Comparison of ENCODE assay signal across 18 cellular contexts in genomic region chr5:13662646-13663045, GRCh38.
"Had no signal": no experiment of that assay in that cellular context is flagged by ENCODE, and none has a peak within 500 bp of the region (broad histone marks: within the 10 kb centered on the region; RNA-seq: fewer than 3 reads in every experiment).

No MANE protein-coding gene starts in this region.

- H3K27me3 Mint-ChIP-seq: activated CD4-positive, alpha-beta memory T cell treated with anti-CD3 and anti-CD28 coated beads for 36 hours; activated CD4-positive, alpha-beta T cell treated with anti-CD3 and anti-CD28 coated beads for 36 hours; activated naive CD8-positive, alpha-beta T cell; naive thymus-derived CD4-positive, alpha-beta T cell; progenitor cell of endocrine pancreas had no signal

- H3K4me1 ChIP-seq: body of pancreas, gastroesophageal sphincter, heart left ventricle, neural progenitor cell, tibial artery had no signal

- H2AFZ ChIP-seq: neural progenitor cell had no signal

- H3K9me3 Mint-ChIP-seq: endodermal cell, neural progenitor cell had no signal

- H3K4me2 ChIP-seq: neural progenitor cell had no signal

- H3K4me3 Mint-ChIP-seq: activated CD4-positive, alpha-beta memory T cell treated with anti-CD3 and anti-CD28 coated beads for 36 hours; activated CD4-positive, alpha-beta T cell treated with anti-CD3 and anti-CD28 coated beads for 36 hours; activated naive CD8-positive, alpha-beta T cell; endodermal cell; naive thymus-derived CD4-positive, alpha-beta T cell; neural progenitor cell had no signal

- H3K4me1 Mint-ChIP-seq: activated CD4-positive, alpha-beta T cell treated with anti-CD3 and anti-CD28 coated beads for 36 hours; naive thymus-derived CD4-positive, alpha-beta T cell; neural progenitor cell had no signal

- H3K27ac Mint-ChIP-seq: activated CD4-positive, alpha-beta memory T cell treated with anti-CD3 and anti-CD28 coated beads for 36 hours; activated CD4-positive, alpha-beta T cell treated with anti-CD3 and anti-CD28 coated beads for 36 hours; activated naive CD8-positive, alpha-beta T cell; endodermal cell; naive thymus-derived CD4-positive, alpha-beta T cell; neural progenitor cell; progenitor cell of endocrine pancreas had no signal

- H3K4me3 ChIP-seq: body of pancreas, gastroesophageal sphincter, heart left ventricle, neural progenitor cell, tibial artery had no signal

- H3K36me3 Mint-ChIP-seq: activated CD4-positive, alpha-beta memory T cell treated with anti-CD3 and anti-CD28 coated beads for 36 hours; activated naive CD8-positive, alpha-beta T cell; naive thymus-derived CD4-positive, alpha-beta T cell; neural progenitor cell had no signal

- DNase-seq: activated CD4-positive, alpha-beta memory T cell treated with anti-CD3 and anti-CD28 coated beads for 36 hours; activated CD4-positive, alpha-beta T cell treated with anti-CD3 and anti-CD28 coated beads for 36 hours; activated T-cell treated with anti-CD3 and anti-CD28 coated beads for 4 hours; amygdala; body of pancreas; central memory CD4-positive, alpha-beta T cell; endodermal cell; heart left ventricle; mesendoderm; naive thymus-derived CD4-positive, alpha-beta T cell; stimulated activated CD4-positive, alpha-beta T cell treated with anti-CD3 and anti-CD28 coated beads, Interleukin-2, amount 100 ng/mL, for 24 hours; stimulated activated naive CD4-positive, alpha-beta T cell treated with Interleukin-2 at 50 U/mL for 16 hours; T-helper 2 cell; tibial artery had no signal

- H3K27ac ChIP-seq: body of pancreas, gastroesophageal sphincter, heart left ventricle, neural progenitor cell, tibial artery had no signal

- H3K9ac ChIP-seq: neural progenitor cell had no signal

- H3K9me3 ChIP-seq: body of pancreas, gastroesophageal sphincter, heart left ventricle, tibial artery had no signal

- ATAC-seq: activated CD4-positive, alpha-beta T cell treated with anti-CD3 and anti-CD28 coated beads for 36 hours; body of pancreas; gastroesophageal sphincter; heart left ventricle; naive thymus-derived CD4-positive, alpha-beta T cell had no signal

- H3K36me3 ChIP-seq: gastroesophageal sphincter, heart left ventricle, neural progenitor cell, tibial artery had no signal

- H3K27me3 ChIP-seq: body of pancreas, gastroesophageal sphincter, heart left ventricle, neural progenitor cell, tibial artery had no signal
